In the genomic region with DNA sequence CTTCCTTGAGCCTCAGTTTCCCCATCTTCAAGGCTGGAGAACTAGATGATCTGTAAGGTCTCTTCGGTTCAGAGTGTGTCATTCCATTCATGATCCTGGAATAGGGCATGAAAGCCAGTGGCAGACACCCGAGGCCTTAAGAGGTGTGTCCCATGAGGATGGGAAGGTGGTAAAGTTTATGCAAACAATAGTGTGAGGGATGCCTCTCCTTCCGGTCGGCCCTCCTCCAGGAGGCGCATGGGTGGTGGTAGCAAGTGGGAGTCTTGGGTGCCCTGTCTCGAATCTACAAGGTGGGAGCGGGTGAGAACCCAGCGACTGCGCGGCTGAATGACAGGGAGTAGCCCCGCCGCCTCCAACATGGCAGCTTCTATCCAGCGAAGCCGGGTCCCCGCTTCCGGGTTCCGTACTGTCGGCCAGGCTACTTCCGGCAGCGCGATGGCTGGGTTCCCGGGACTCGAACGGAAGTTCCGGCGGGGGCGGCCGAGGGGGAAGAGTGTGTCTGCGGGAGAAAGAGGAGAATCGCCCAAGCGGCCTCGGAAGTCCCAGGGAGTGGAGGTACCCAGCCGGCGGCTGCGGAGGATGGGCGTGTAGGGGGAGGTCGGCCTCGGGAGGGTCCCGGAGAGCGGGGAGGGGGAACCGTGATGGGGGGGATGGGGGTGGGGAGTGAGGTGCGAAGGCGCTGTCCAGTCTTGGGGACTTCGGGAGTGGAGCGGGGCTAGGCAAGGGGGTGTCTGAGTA, we compare ENCODE assay signal across 8 cellular contexts. TPM values are rescaled to one million over a fixed set of nuclear protein-coding genes. Genes with fewer than 3 reads are reported as not detected.
DNase-seq lines count a peak whose midpoint lies in the region; ATAC-seq, FAIRE-seq and TF ChIP-seq lines count a peak whose summit lies in the region.

A gene (plus strand): TSS at position 450 of the 738 bp plus-strand sequence. CDS start 1,538 bp downstream, outside the sequence.

- dilution Hi-C loops in keratinocyte (cut with MboI; ENCODE audit: extremely low pct_ligation_motif_present, low sequenced_read_pairs), result no loop called here

- no peak for TF ChIP-seq RAD21 in A549 (conservative IDR thresholded peaks at IDR 0.05 in 1 of 2, IDR thresholded peaks at IDR 0.05 in 1 of 2)

- ATAC-seq in A549, result peak; percentile 81 to 90
- peak; percentile 54 for ATAC-seq in GM18520 (IDR thresholded peaks at IDR 0.05; ENCODE audit: unreplicated experiment)
- ATAC-seq in HG03097 (IDR thresholded peaks at IDR 0.05; ENCODE audit: low FRiP score, unreplicated experiment), result peak; percentile 73
- ATAC-seq in central memory CD8-positive, alpha-beta T cell (replicated peaks; ENCODE audit: extremely low read depth, poor library complexity, severe bottlenecking), result peak; percentile 91

- peak within 1 kb of the TSS; percentile 85 for H3K9ac ChIP-seq in keratinocyte (ENCODE audit: control insufficient read depth, extremely low read depth, insufficient read depth, low read length)

- H3K4me2 ChIP-seq in A549 (peak within 1 kb of the TSS; percentile 97), keratinocyte (ENCODE audit: control insufficient read depth, extremely low read depth, insufficient read depth, low read depth, low read length) (peak within 1 kb of the TSS; percentile 92)

- no peaks in the 10 kb centered on the region for H3K27me3 ChIP-seq in keratinocyte (ENCODE audit: control insufficient read depth, extremely low read depth, insufficient read depth, low read length)

- peak; percentile 28; the same call in 1 of the 2 replicates for TF ChIP-seq POLR2A in A549 (IDR thresholded peaks at IDR 0.05; ENCODE audit: low read length)

- H3K27me3 Mint-ChIP-seq in central memory CD8-positive, alpha-beta T cell, result no peaks in the 10 kb centered on the region

- peak; percentile 83 for DNase-seq in A549 (ENCODE audit: low read depth in 1 of 2, low spot score in 1 of 2)
- peak; percentile 93 for DNase-seq in NCI-H345 (lab: John Stamatoyannopoulos, UW)
- DNase-seq in activated CD4-positive, CD25-positive, alpha-beta regulatory T cell treated with anti-CD3 and anti-CD28 coated beads, Interleukin-2, amount 50 U/mL, for 72 hours, result peak; percentile 85
- peak; percentile 69 to 71 for DNase-seq in central memory CD8-positive, alpha-beta T cell (ENCODE audit: low spot score in 2 of 2)
- DNase-seq in keratinocyte (ENCODE audit: low read depth, low spot score), result no peak
- peak; percentile 76 to 90 (median 78) for DNase-seq in stimulated activated CD4-positive, alpha-beta T cell treated with anti-CD3 and anti-CD28 coated beads, Interleukin-12 subunit alpha, Interleukin-12 subunit beta, amount 100 ng/mL, for 48 hours (ENCODE audit: low read depth in 2 of 3, low spot score in 1 of 3)

- H3K9me3 ChIP-seq in A549, result no peaks in the 10 kb centered on the region
- H3K9me3 ChIP-seq in keratinocyte (ENCODE audit: control insufficient read depth, low read depth, low read length), result no peaks in the 10 kb centered on the region

- peaks cover 30% of the 10 kb centered on the region for H3K4me1 Mint-ChIP-seq in central memory CD8-positive, alpha-beta T cell

- TF ChIP-seq CTCF in A549 (IDR thresholded peaks at IDR 0.05), result no peak
- peak in 1 of 3 experiments; percentile 6 for TF ChIP-seq CTCF in keratinocyte (optimal IDR thresholded peaks at IDR 0.05 in 1 of 3, IDR thresholded peaks at IDR 0.05 in 1 of 3, conservative IDR thresholded peaks at IDR 0.05 in 1 of 3; ENCODE audit: extremely low read depth in 1 of 3, insufficient read depth in 2 of 3, low read length in 3 of 3)

- peaks cover 40% of the 10 kb centered on the region for H3K4me1 ChIP-seq in A549
- peaks cover 26% of the 10 kb centered on the region for H3K4me1 ChIP-seq in keratinocyte (ENCODE audit: control insufficient read depth, extremely low read depth, insufficient read depth, low read length)

- H3K36me3 Mint-ChIP-seq in central memory CD8-positive, alpha-beta T cell (ENCODE audit: insufficient read depth), result peaks cover 53% of the 10 kb centered on the region

- CTCF ChIA-PET in A549 (lab: Yijun Ruan, JAX), result interaction anchor here (0.6 to 2.3 kb wide), 6 partner anchors 12 to 126 kb away, joined by 3 to 8 read pairs (median 4); a partner anchor contains a TSS

- peak within 1 kb of the TSS; percentile 89 for H3K4me3 Mint-ChIP-seq in central memory CD8-positive, alpha-beta T cell

- WGBS in A549 (ENCODE audit: missing lambda C conversion rate), result 0% methylated on average over 10 of the region's 45 CpGs

- H4K20me1 ChIP-seq in keratinocyte (ENCODE audit: control insufficient read depth, extremely low read depth, insufficient read depth, low read length), result no peaks in the 10 kb centered on the region

- H3K9me1 ChIP-seq in keratinocyte (ENCODE audit: control insufficient read depth, extremely low read depth, insufficient read depth, low read length), result no peaks in the 10 kb centered on the region

- peak within 1 kb of the TSS; percentile 92 for H2AFZ ChIP-seq in keratinocyte (ENCODE audit: control insufficient read depth, low read length)

- peak within 1 kb of the TSS; percentile 98 for H3K27ac Mint-ChIP-seq in central memory CD8-positive, alpha-beta T cell (ENCODE audit: low read depth)

- no peak for TF ChIP-seq EP300 in A549 (IDR thresholded peaks at IDR 0.05)

- peak within 1 kb of the TSS; percentile 87 for H3K4me3 ChIP-seq in A549
- H3K4me3 ChIP-seq in keratinocyte (ENCODE audit: control insufficient read depth in 2 of 3, extremely low read depth in 1 of 3, insufficient read depth in 2 of 3, low read depth in 1 of 3, low read length in 3 of 3), result peak within 1 kb of the TSS; percentile 61 to 97 (median 96)

- FAIRE-seq in A549 (lab: Jason Lieb, UNC) (no peak), keratinocyte (lab: Jason Lieb, UNC) (peak; percentile 36)

- POLR2A ChIA-PET in A549 (lab: Yijun Ruan, JAX), result interaction anchor here (0.7 to 2.5 kb wide), 4 partner anchors 10 to 99 kb away, joined by 3 to 19 read pairs (median 7); a partner anchor contains a TSS

- peaks cover 22 to 27% of the 10 kb centered on the region in 2 experiments for H3K36me3 ChIP-seq in keratinocyte (ENCODE audit: control insufficient read depth in 2 of 2, extremely low read depth in 1 of 2, insufficient read depth in 2 of 2, low read length in 2 of 2)

- peaks cover 21% of the 10 kb centered on the region for H3K79me2 ChIP-seq in keratinocyte (ENCODE audit: control insufficient read depth, insufficient read depth, low read length)

- H3K27ac ChIP-seq in A549 (peak within 1 kb of the TSS; percentile 93 to 98), keratinocyte (ENCODE audit: control insufficient read depth, insufficient read depth, low read length) (peak within 1 kb of the TSS; percentile 67)

- no peaks in the 10 kb centered on the region for H3K9me3 Mint-ChIP-seq in central memory CD8-positive, alpha-beta T cell

TF ChIP-seq in A549, 52 proteins besides CTCF, POLR2A, EP300 and RAD21 (continues in another document):
- TF ChIP-seq CBX8 (IDR thresholded peaks at IDR 0.05) (no peak), ZFP36 (IDR thresholded peaks at IDR 0.05; ENCODE audit: borderline replicate concordance, partially characterized antibody) (no peak), SMC3 (IDR thresholded peaks at IDR 0.05) (no peak), EHF (CRISPR knock-in tag; IDR thresholded peaks at IDR 0.05) (no peak), KDM5A (IDR thresholded peaks at IDR 0.05) (no peak), CEBPB (IDR thresholded peaks at IDR 0.05) (no peak)
- TF ChIP-seq, protein P1, sequence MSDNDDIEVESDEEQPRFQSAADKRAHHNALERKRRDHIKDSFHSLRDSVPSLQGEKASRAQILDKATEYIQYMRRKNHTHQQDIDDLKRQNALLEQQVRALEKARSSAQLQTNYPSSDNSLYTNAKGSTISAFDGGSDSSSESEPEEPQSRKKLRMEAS (IDR thresholded peaks at IDR 0.05), result peak; percentile 57
- TF ChIP-seq, protein P2, sequence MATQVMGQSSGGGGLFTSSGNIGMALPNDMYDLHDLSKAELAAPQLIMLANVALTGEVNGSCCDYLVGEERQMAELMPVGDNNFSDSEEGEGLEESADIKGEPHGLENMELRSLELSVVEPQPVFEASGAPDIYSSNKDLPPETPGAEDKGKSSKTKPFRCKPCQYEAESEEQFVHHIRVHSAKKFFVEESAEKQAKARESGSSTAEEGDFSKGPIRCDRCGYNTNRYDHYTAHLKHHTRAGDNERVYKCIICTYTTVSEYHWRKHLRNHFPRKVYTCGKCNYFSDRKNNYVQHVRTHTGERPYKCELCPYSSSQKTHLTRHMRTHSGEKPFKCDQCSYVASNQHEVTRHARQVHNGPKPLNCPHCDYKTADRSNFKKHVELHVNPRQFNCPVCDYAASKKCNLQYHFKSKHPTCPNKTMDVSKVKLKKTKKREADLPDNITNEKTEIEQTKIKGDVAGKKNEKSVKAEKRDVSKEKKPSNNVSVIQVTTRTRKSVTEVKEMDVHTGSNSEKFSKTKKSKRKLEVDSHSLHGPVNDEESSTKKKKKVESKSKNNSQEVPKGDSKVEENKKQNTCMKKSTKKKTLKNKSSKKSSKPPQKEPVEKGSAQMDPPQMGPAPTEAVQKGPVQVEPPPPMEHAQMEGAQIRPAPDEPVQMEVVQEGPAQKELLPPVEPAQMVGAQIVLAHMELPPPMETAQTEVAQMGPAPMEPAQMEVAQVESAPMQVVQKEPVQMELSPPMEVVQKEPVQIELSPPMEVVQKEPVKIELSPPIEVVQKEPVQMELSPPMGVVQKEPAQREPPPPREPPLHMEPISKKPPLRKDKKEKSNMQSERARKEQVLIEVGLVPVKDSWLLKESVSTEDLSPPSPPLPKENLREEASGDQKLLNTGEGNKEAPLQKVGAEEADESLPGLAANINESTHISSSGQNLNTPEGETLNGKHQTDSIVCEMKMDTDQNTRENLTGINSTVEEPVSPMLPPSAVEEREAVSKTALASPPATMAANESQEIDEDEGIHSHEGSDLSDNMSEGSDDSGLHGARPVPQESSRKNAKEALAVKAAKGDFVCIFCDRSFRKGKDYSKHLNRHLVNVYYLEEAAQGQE (IDR thresholded peaks at IDR 0.05), result no peak

RNA-seq across cellular contexts. Expression of the gene that starts here (rescaled TPM):
- polyA plus RNA-seq in A549 (2011; rRNA removed) (17.8 and 26.0 TPM in 2 replicates), A549 (2017; fragmentation: RNase III; extraction: RNeasy Plus Mini Kit Qiagen cat#74134 plus additional on column Dnase treatment) (43.8 to 49.2 TPM (median 46.7 TPM) in 3 replicates), keratinocyte (51.7 to 81.7 TPM (median 73.9 TPM) in 3 replicates)
- polyA plus RNA-seq in A549 (2012; cell fraction: cytosol; rRNA removed), result 39.3 and 56.7 TPM in 2 replicates
- polyA plus RNA-seq in A549 (2012; cell fraction: nucleus; rRNA removed), result 67.9 and 84.5 TPM in 2 replicates
- polyA minus RNA-seq in A549 (2011; rRNA and poly(A)+ RNA removed), result 17.8 and 25.3 TPM in 2 replicates
- 27.7 TPM for polyA plus RNA-seq in keratinocyte (2011; ENCODE audit: low read depth)
- 58.6 and 99.6 TPM in 2 replicates for polyA plus RNA-seq in keratinocyte (2011; cell fraction: cytosol; rRNA removed)
- 63.3 and 92.1 TPM in 2 replicates for polyA plus RNA-seq in keratinocyte (2011; cell fraction: nucleus; rRNA removed)
- polyA plus RNA-seq in keratinocyte (2012; ENCODE audit: low replicate concordance), result 61.1 and 73.9 TPM in 2 replicates
- polyA minus RNA-seq in keratinocyte, result 54.5 to 70.5 TPM (median 61.2 TPM) in 3 replicates
- polyA minus RNA-seq in keratinocyte (2011; cell fraction: cytosol; rRNA and poly(A)+ RNA removed), result 134 TPM
- 29.7 and 39.1 TPM in 2 replicates for polyA minus RNA-seq in keratinocyte (2011; cell fraction: nucleus; rRNA and poly(A)+ RNA removed)
